ENCODE assay signal across 17 cellular contexts in genomic region chrX:136850441-136851175, GRCh38. TPM values are rescaled to one million over a fixed set of nuclear protein-coding genes. Genes with fewer than 3 reads are reported as not detected.
DNase-seq lines count a peak whose midpoint lies in the region; ATAC-seq and TF ChIP-seq lines count a peak whose summit lies in the region.
"Had no signal": no experiment of that assay in that cellular context is flagged by ENCODE, and none has a peak within 500 bp of the region (broad histone marks: within the 10 kb centered on the region; RNA-seq: fewer than 3 reads in every experiment).

No MANE protein-coding gene starts in this region.

- no peak overlapping the region for H3K23ac ChIP-seq in H9 (ENCODE audit: insufficient read length, low read depth, low read length)

- H3K9me3 Mint-ChIP-seq in H9, result peaks cover 63 to 75% of the 10 kb centered on the region in 2 experiments
- H3K9me3 Mint-ChIP-seq: activated naive CD4-positive, alpha-beta T cell treated with anti-CD3 and anti-CD28 coated beads, Interleukin-2, amount 50 U/mL, for 24 hours had no signal

- H4K20me1 ChIP-seq in H9 (ENCODE audit: control insufficient read depth, insufficient read depth, insufficient read length), result no peaks in the 10 kb centered on the region

- peaks cover 38 to 61% (median 55%) of the 10 kb centered on the region in 3 experiments for H3K36me3 Mint-ChIP-seq in H9 (ENCODE audit: insufficient read depth in 1 of 3, low read depth in 3 of 3)

- H3K27me3 Mint-ChIP-seq in H9 (ENCODE audit: low read depth), result no peaks in the 10 kb centered on the region; the same call in 1 of the 2 replicates
- H3K27me3 Mint-ChIP-seq: activated naive CD4-positive, alpha-beta T cell treated with anti-CD3 and anti-CD28 coated beads, Interleukin-2, amount 50 U/mL, for 24 hours had no signal

- H3T11ph ChIP-seq in H9 (ENCODE audit: low read length), result no peak overlapping the region

- no peak overlapping the region for H2BK12ac ChIP-seq in H9 (ENCODE audit: insufficient read length, low read depth, low read length)

- no peak overlapping the region for H2BK20ac ChIP-seq in H9 (ENCODE audit: low read depth, low read length, poor library complexity, severe bottlenecking)

- H4K8ac ChIP-seq in H9 (replicated peaks; ENCODE audit: insufficient read length, low read depth, low read length), result no peak overlapping the region

- H4K5ac ChIP-seq in H9 (ENCODE audit: insufficient read length, low read depth, low read length), result no peak overlapping the region

- H3K4ac ChIP-seq in H9 (ENCODE audit: low read depth, low read length), result no peak overlapping the region

- no peaks in the 10 kb centered on the region for H3K23me2 ChIP-seq in H9 (ENCODE audit: insufficient read length, low read depth, low read length, poor library complexity, severe bottlenecking)

- H3K36me3 ChIP-seq in SJCRH30, result peaks cover 4% of the 10 kb centered on the region; the same call in 1 of the 2 replicates

- no peak overlapping the region for H3K14ac ChIP-seq in H9 (ENCODE audit: insufficient read depth, low read length)

- H3K4me1 Mint-ChIP-seq in H9, result no peaks in the 10 kb centered on the region

- H3K79me2 ChIP-seq in H9 (ENCODE audit: insufficient read depth, low read length), result no peaks in the 10 kb centered on the region

- no peak overlapping the region for H2BK5ac ChIP-seq in H9 (ENCODE audit: insufficient read length, low read length)

- H3K9me3 ChIP-seq in SJCRH30 (replicated peaks), result no peaks in the 10 kb centered on the region
- no peaks in the 10 kb centered on the region for H3K9me3 ChIP-seq in H9 (ENCODE audit: control insufficient read depth, low read depth, low read length)

- no peak overlapping the region for H3K4me3 Mint-ChIP-seq in H9
- H3K4me3 Mint-ChIP-seq: activated naive CD4-positive, alpha-beta T cell treated with anti-CD3 and anti-CD28 coated beads, Interleukin-2, amount 50 U/mL, for 24 hours had no signal

- ATAC-seq in sciatic nerve (peak; percentile 72), HG03139 (IDR thresholded peaks at IDR 0.05; ENCODE audit: unreplicated experiment) (no peak)

- no peak overlapping the region for H2AFZ ChIP-seq in H9 (ENCODE audit: low read length)

- H3K79me1 ChIP-seq in H9 (ENCODE audit: insufficient read depth, low read depth, low read length, poor library complexity, severe bottlenecking), result no peaks in the 10 kb centered on the region

- H2BK15ac ChIP-seq in H9 (ENCODE audit: low read depth, low read length), result no peak overlapping the region

- H3K4me1 ChIP-seq in SJCRH30 (no peaks in the 10 kb centered on the region), H9 (ENCODE audit: insufficient read depth, low read length) (no peaks in the 10 kb centered on the region)

- intact Hi-C loops in sciatic nerve (cut with DNase I), result no loop called here

- TF ChIP-seq CTCF in fibroblast of villous mesenchyme (IDR thresholded peaks at IDR 0.05; ENCODE audit: insufficient read depth, low read depth, low read length) (no peak), H9 (conservative IDR thresholded peaks at IDR 0.05) (no peak)

- H3K4me2 ChIP-seq in H9 (ENCODE audit: insufficient read depth, insufficient read length, low read length), result no peak overlapping the region

- H3K18ac ChIP-seq in H9 (ENCODE audit: insufficient read length, low read depth, low read length), result no peak overlapping the region

- H2BK120ac ChIP-seq in H9 (ENCODE audit: low read depth, low read length, poor library complexity, severe bottlenecking), result no peak overlapping the region

- H3K56ac ChIP-seq in H9 (ENCODE audit: insufficient read length, low read depth, low read length), result no peak overlapping the region

- DNase-seq in NCI-H2107 treated with DMSO at 0.1 percent for 48 hours (lab: John Stamatoyannopoulos, UW; ENCODE audit: unreplicated experiment) (peak; percentile 19), NCI-H2107 (lab: John Stamatoyannopoulos, UW) (no peak), SIG-M5 (lab: John Stamatoyannopoulos, UW) (peak; percentile 0), fibroblast of villous mesenchyme (ENCODE audit: low read depth) (peak; percentile 71), sciatic nerve (ENCODE audit: low spot score) (no peak), SJCRH30 (no peak), H9 (no peak)
- DNase-seq: caudate nucleus; COR-L47; GDM1; HCEC 1CT; NCI-H1105; NCI-H510A treated with DMSO at 0.1 percent for 48 hours; stimulated activated CD4-positive, alpha-beta T cell treated with anti-CD3 and anti-CD28 coated beads, Interleukin-12 subunit alpha, Interleukin-12 subunit beta, amount 100 ng/mL, for 4 hours had no signal

- no peak overlapping the region for H4K91ac ChIP-seq in H9 (ENCODE audit: insufficient read length, low read depth, low read length)

- H2AK5ac ChIP-seq in H9 (ENCODE audit: insufficient read length, low read length), result no peak overlapping the region

- H3K4me3 ChIP-seq in fibroblast of villous mesenchyme (ENCODE audit: low read depth, low read length), result no peak overlapping the region
- no peak overlapping the region for H3K4me3 ChIP-seq in SJCRH30

- no peak overlapping the region for H3K27ac Mint-ChIP-seq in H9
- H3K27ac Mint-ChIP-seq: activated naive CD4-positive, alpha-beta T cell treated with anti-CD3 and anti-CD28 coated beads, Interleukin-2, amount 50 U/mL, for 24 hours had no signal

- H3K27me3 ChIP-seq in SJCRH30 (no peaks in the 10 kb centered on the region), H9 (ENCODE audit: insufficient read depth, low read length) (no peaks in the 10 kb centered on the region)

- H3K27ac ChIP-seq in SJCRH30, result no peak overlapping the region
- H3K27ac ChIP-seq in H9 (ENCODE audit: insufficient read length, low read depth, low read length), result no peak overlapping the region
- H3K27ac ChIP-seq: 22Rv1 had no signal

- WGBS in H9 (ENCODE audit: extremely low coverage, insufficient read length, low lambda C conversion rate), result no CpG with 5 or more reads among the region's 9 CpGs

- no peak overlapping the region for H3K9ac ChIP-seq in H9 (ENCODE audit: extremely low read depth, insufficient read length, low read length)

RNA-seq across cellular contexts. Expression of gene RBMX, which starts 29.9 kb away (rescaled TPM):
- total RNA-seq in fibroblast of villous mesenchyme, result 173 and 209 TPM in 2 replicates
- total RNA-seq in sciatic nerve, result 153 TPM
- 439 and 490 TPM in 2 replicates for total RNA-seq in SJCRH30 (2014; rRNA removed; shearing (Covaris generic))
- 409 and 414 TPM in 2 replicates for total RNA-seq in H9 (2021)

Comparison
In these comparisons a context has a peak if more than half of its experiments do, and no peak if none do; other contexts are left out.
1. DNase-seq: peak in NCI-H2107 treated with DMSO at 0.1 percent for 48 hours (single experiment), SIG-M5 (single experiment) and fibroblast of villous mesenchyme (single experiment); none in NCI-H2107 (single experiment), sciatic nerve (single experiment), SJCRH30 (0 of 2) and H9 (single experiment).